ENCODE assay signal across 11 cellular contexts in the genomic region with DNA sequence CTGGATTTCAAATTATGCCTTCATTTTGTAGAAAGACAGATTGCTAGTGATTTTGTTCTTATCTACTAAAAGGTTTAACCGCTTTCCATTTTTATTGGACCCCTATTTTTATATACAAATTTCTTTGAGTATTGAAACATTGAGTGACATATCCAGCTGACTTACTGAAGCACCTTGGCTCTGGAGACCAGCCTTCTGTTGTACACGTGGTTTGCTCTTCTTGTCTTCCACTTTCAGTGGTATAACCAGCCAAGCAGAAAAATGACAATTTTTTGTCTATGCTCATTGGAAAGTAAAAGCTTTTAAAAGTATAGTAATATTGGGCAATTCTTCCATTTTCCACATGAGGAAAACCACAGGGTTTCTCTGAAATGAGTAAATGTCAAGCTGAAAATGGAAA. TPM values are rescaled to one million over a fixed set of nuclear protein-coding genes. Genes with fewer than 3 reads are reported as not detected.
DNase-seq lines count a peak whose midpoint lies in the region; ATAC-seq and TF ChIP-seq lines count a peak whose summit lies in the region.
"Had no signal": no experiment of that assay in that cellular context is flagged by ENCODE, and none has a peak within 500 bp of the region (broad histone marks: within the 10 kb centered on the region; RNA-seq: fewer than 3 reads in every experiment).

No MANE protein-coding gene starts in this region.

- intact Hi-C loops in activated naive CD4-positive, alpha-beta T cell treated with anti-CD3 and anti-CD28 coated beads for 36 hours (cut with micrococcal nuclease) = no loop called here

- peaks cover 8% of the 10 kb centered on the region for H3K27me3 Mint-ChIP-seq in activated naive CD4-positive, alpha-beta T cell treated with anti-CD3 and anti-CD28 coated beads for 36 hours (ENCODE audit: low read depth)

- no peak overlapping the region for H3K4me3 ChIP-seq in GM12865 (ENCODE audit: low read depth, low read length)

- H3K9me3 Mint-ChIP-seq in activated naive CD4-positive, alpha-beta T cell treated with anti-CD3 and anti-CD28 coated beads for 36 hours = no peaks in the 10 kb centered on the region
- H3K9me3 Mint-ChIP-seq: activated naive CD8-positive, alpha-beta T cell treated with anti-CD3 and anti-CD28 coated beads, Interleukin-2, amount 50 U/mL, for 24 hours had no signal

- CTCF ChIA-PET in activated naive CD4-positive, alpha-beta T cell treated with anti-CD3 and anti-CD28 coated beads for 36 hours (lab: Charles Lee) = no interaction called here

- H3K4me1 Mint-ChIP-seq in activated naive CD4-positive, alpha-beta T cell treated with anti-CD3 and anti-CD28 coated beads for 36 hours (ENCODE audit: low read depth) = no peaks in the 10 kb centered on the region
- H3K4me1 Mint-ChIP-seq: activated naive CD8-positive, alpha-beta T cell treated with anti-CD3 and anti-CD28 coated beads, Interleukin-2, amount 50 U/mL, for 24 hours had no signal

- no peaks in the 10 kb centered on the region for H3K36me3 Mint-ChIP-seq in activated naive CD4-positive, alpha-beta T cell treated with anti-CD3 and anti-CD28 coated beads for 36 hours (ENCODE audit: low read depth)

- ATAC-seq in GM19395 (IDR thresholded peaks at IDR 0.05; ENCODE audit: unreplicated experiment) (peak; percentile 97), HG02642 (IDR thresholded peaks at IDR 0.05; ENCODE audit: poor library complexity, unreplicated experiment) (peak; percentile 93), HG03280 (IDR thresholded peaks at IDR 0.05; ENCODE audit: unreplicated experiment) (peak; percentile 79)
- ATAC-seq: activated naive CD8-positive, alpha-beta T cell treated with anti-CD3 and anti-CD28 coated beads, Interleukin-2, amount 50 U/mL, for 24 hours had no signal

- DNase-seq in GM12865 (ENCODE audit: low read depth) (peak; percentile 48), NCI-H510A treated with DMSO at 0.1 percent for 48 hours (lab: John Stamatoyannopoulos, UW) (no peak)
- no peak for DNase-seq in activated naive CD4-positive, alpha-beta T cell treated with anti-CD3 and anti-CD28 coated beads for 36 hours
- no peak for DNase-seq in activated CD4-positive, alpha-beta T cell treated with anti-CD3 and anti-CD28 coated beads for 48 hours
- no peak for DNase-seq in stimulated activated naive CD4-positive, alpha-beta T cell treated with Interleukin-2 at 50 U/mL for 16 hours (lab: John Stamatoyannopoulos, UW)
- DNase-seq: activated naive CD8-positive, alpha-beta T cell treated with anti-CD3 and anti-CD28 coated beads, Interleukin-2, amount 50 U/mL, for 24 hours; cortex of kidney had no signal

- no peak overlapping the region for H3K4me3 Mint-ChIP-seq in activated naive CD4-positive, alpha-beta T cell treated with anti-CD3 and anti-CD28 coated beads for 36 hours
- H3K4me3 Mint-ChIP-seq: activated naive CD8-positive, alpha-beta T cell treated with anti-CD3 and anti-CD28 coated beads, Interleukin-2, amount 50 U/mL, for 24 hours had no signal

- TF ChIP-seq CTCF in GM12865 (IDR thresholded peaks at IDR 0.05; ENCODE audit: insufficient read depth, low read depth, low read length, missing control alignments) = no peak

- no peak overlapping the region for H3K27ac Mint-ChIP-seq in activated naive CD4-positive, alpha-beta T cell treated with anti-CD3 and anti-CD28 coated beads for 36 hours
- H3K27ac Mint-ChIP-seq: activated naive CD8-positive, alpha-beta T cell treated with anti-CD3 and anti-CD28 coated beads, Interleukin-2, amount 50 U/mL, for 24 hours had no signal

RNA-seq across cellular contexts. Expression of a gene that starts 4.4 kb away (rescaled TPM):
- total RNA-seq in activated naive CD4-positive, alpha-beta T cell treated with anti-CD3 and anti-CD28 coated beads for 36 hours = not detected
- total RNA-seq: OCI-LY7 had no signal
